29 cellular contexts compared by ENCODE assay signal in the genomic region with DNA sequence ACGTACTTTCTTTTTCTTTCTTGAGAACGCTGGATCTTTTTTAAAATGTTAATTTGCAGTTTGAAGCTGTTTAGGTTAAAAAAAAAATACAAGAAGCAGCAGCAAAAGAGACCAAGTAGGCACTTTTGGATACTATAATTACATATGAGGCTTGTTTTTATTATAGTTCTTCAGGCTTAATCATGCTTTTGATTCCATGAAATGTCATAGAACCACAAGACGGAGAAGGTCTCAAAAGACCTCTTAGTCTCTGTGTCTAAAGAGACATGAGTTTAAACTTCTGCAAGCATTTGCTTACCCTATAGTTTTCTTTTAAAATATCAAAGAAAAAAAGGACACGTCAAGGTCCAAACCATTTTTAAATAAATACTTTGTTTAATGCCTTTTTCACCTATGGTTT.
"Had no signal": no experiment of that assay in that cellular context is flagged by ENCODE, and none has a peak within 500 bp of the region (broad histone marks: within the 10 kb centered on the region; RNA-seq: fewer than 3 reads in every experiment).

No MANE protein-coding gene starts in this region.

- H3K4me1 ChIP-seq: left ventricle myocardium inferior, right atrium auricular region, testis, thyroid gland, transverse colon, upper lobe of left lung, vagina had no signal

- H3K9ac ChIP-seq: neural progenitor cell had no signal

- DNase-seq: hypothalamus; islet precursor cell; left ventricle myocardium inferior; mesendoderm; naive B cell; natural killer cell; nephron progenitor cell; occipital lobe; ovary; right lobe of liver; stimulated activated CD4-positive, alpha-beta T cell treated with anti-CD3 and anti-CD28 coated beads, Interleukin-1b, Interleukin-23, amount 100 ng/mL, for 48 hours; stimulated activated CD4-positive, alpha-beta T cell treated with anti-CD3 and anti-CD28 coated beads, Interleukin-2, amount 100 ng/mL, for 48 hours; stimulated activated CD4-positive, alpha-beta T cell treated with anti-CD3 and anti-CD28 coated beads, Interleukin-4, amount 100 ng/mL, for 4 hours; stimulated activated CD8-positive, alpha-beta memory T cell treated with anti-CD3 and anti-CD28 coated beads, Interleukin-4, amount 100 ng/mL, for 48 hours; stimulated activated naive B cell treated with anti-CD40 and anti-IgM and Interleukin-4, amounts not matched to agents 10 μg/mL and 1 μg/mL and 100 μg/mL, for 72 hours; stimulated activated naive CD8-positive, alpha-beta T cell treated with anti-CD3 and anti-CD28 coated beads, Interleukin-15, Interleukin-2, amounts not matched to agents 100 U/mL and 50 U/mL, for 24 hours; stomach; testis; thyroid gland; transverse colon; upper lobe of left lung had no signal

- H3K27ac ChIP-seq: left ventricle myocardium inferior, neural progenitor cell, neutrophil, ovary, right atrium auricular region, right lobe of liver, stomach, testis, thyroid gland, transverse colon, upper lobe of left lung, vagina had no signal

- H3K4me1 Mint-ChIP-seq: mesothelial cell of epicardium; naive B cell; natural killer cell; stimulated activated naive B cell treated with anti-CD40 and anti-IgM and Interleukin-4, amounts not matched to agents 10 μg/mL and 1 μg/mL and 100 μg/mL, for 72 hours had no signal

- H3K9me3 Mint-ChIP-seq: mesothelial cell of epicardium; naive B cell; natural killer cell; nephron progenitor cell; neural progenitor cell; stimulated activated naive B cell treated with anti-CD40 and anti-IgM and Interleukin-4, amounts not matched to agents 10 μg/mL and 1 μg/mL and 100 μg/mL, for 72 hours had no signal

- H3K36me3 Mint-ChIP-seq: mesothelial cell of epicardium; naive B cell; natural killer cell; neural progenitor cell; stimulated activated naive B cell treated with anti-CD40 and anti-IgM and Interleukin-4, amounts not matched to agents 10 μg/mL and 1 μg/mL and 100 μg/mL, for 72 hours had no signal

- H3K27me3 Mint-ChIP-seq: progenitor cell of endocrine pancreas had no signal

- H3K9me3 ChIP-seq: left ventricle myocardium inferior, neutrophil, ovary, right atrium auricular region, right lobe of liver, stomach, testis, thyroid gland, transverse colon, upper lobe of left lung, vagina had no signal

- H3K27me3 ChIP-seq: neural progenitor cell, neutrophil, ovary, right atrium auricular region, right lobe of liver, stomach, testis, thyroid gland, transverse colon, upper lobe of left lung, vagina had no signal

- H3K36me3 ChIP-seq: left ventricle myocardium inferior, neural progenitor cell, neutrophil, ovary, right atrium auricular region, right lobe of liver, stomach, thyroid gland, transverse colon, upper lobe of left lung, vagina had no signal

- H3K4me3 Mint-ChIP-seq: mesothelial cell of epicardium; naive B cell; natural killer cell; nephron progenitor cell; neural progenitor cell; stimulated activated naive B cell treated with anti-CD40 and anti-IgM and Interleukin-4, amounts not matched to agents 10 μg/mL and 1 μg/mL and 100 μg/mL, for 72 hours had no signal

- ATAC-seq: natural killer cell; right lobe of liver; stimulated activated naive B cell treated with anti-CD40 and anti-IgM and Interleukin-4, amounts not matched to agents 10 μg/mL and 1 μg/mL and 100 μg/mL, for 72 hours; stimulated activated naive CD8-positive, alpha-beta T cell treated with anti-CD3 and anti-CD28 coated beads, Interleukin-15, Interleukin-2, amounts not matched to agents 100 U/mL and 50 U/mL, for 24 hours had no signal

- H3K27ac Mint-ChIP-seq: mesothelial cell of epicardium; naive B cell; natural killer cell; nephron progenitor cell; neural progenitor cell; progenitor cell of endocrine pancreas; stimulated activated naive B cell treated with anti-CD40 and anti-IgM and Interleukin-4, amounts not matched to agents 10 μg/mL and 1 μg/mL and 100 μg/mL, for 72 hours had no signal

- H3K4me3 ChIP-seq: left ventricle myocardium inferior, lung, neural progenitor cell, ovary, right atrium auricular region, right lobe of liver, smooth muscle cell, stomach, testis, thyroid gland, transverse colon, upper lobe of left lung, vagina had no signal

- H2AFZ ChIP-seq: neural progenitor cell had no signal

- H3K4me2 ChIP-seq: neural progenitor cell, smooth muscle cell had no signal
